Comparison of ENCODE assay signal across 1 cellular context in the genomic region with DNA sequence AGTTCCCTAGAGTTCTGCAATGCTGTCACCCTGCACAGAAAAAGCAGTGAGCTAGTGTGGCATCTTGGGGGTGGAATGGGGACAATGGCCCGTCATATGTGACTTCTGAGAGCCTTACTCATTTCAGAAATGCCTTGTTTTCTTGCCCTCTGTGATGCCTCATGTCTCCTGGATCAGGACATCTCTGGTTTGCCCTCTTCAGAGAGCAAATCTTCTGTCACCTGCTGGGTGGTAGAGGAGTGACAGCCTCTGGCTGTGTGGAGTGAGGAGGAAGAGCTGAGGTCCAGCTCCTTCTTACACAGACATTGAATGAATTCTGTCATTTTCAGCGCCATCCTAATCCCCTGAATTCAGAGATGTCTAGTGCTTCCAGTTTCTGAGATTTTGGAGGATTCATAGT.
TF ChIP-seq lines count a peak whose summit lies in the region.

No MANE protein-coding gene starts in this region.

TF ChIP-seq in liver, 16 proteins besides CTCF, POLR2A, EP300 and RAD21 (continued from another document):
- TF ChIP-seq, protein P1, sequence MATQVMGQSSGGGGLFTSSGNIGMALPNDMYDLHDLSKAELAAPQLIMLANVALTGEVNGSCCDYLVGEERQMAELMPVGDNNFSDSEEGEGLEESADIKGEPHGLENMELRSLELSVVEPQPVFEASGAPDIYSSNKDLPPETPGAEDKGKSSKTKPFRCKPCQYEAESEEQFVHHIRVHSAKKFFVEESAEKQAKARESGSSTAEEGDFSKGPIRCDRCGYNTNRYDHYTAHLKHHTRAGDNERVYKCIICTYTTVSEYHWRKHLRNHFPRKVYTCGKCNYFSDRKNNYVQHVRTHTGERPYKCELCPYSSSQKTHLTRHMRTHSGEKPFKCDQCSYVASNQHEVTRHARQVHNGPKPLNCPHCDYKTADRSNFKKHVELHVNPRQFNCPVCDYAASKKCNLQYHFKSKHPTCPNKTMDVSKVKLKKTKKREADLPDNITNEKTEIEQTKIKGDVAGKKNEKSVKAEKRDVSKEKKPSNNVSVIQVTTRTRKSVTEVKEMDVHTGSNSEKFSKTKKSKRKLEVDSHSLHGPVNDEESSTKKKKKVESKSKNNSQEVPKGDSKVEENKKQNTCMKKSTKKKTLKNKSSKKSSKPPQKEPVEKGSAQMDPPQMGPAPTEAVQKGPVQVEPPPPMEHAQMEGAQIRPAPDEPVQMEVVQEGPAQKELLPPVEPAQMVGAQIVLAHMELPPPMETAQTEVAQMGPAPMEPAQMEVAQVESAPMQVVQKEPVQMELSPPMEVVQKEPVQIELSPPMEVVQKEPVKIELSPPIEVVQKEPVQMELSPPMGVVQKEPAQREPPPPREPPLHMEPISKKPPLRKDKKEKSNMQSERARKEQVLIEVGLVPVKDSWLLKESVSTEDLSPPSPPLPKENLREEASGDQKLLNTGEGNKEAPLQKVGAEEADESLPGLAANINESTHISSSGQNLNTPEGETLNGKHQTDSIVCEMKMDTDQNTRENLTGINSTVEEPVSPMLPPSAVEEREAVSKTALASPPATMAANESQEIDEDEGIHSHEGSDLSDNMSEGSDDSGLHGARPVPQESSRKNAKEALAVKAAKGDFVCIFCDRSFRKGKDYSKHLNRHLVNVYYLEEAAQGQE (IDR thresholded peaks at IDR 0.05), result no peak
